Comparison of ENCODE assay signal across 8 cellular contexts in the genomic region with DNA sequence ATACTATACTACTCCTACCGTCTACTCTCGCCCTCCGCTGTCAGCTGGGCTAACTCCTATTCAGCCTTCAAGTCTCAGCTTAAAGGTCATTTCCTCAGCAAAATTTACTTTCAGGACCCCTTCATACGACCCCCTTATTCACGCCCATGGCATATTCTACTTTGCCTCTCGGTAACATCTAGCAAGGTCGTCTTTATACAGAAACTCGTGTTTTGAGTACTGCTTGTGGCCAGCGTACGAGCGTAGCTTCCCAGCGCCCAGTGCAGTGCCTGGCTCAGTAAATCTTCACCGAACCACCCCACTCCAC. TPM values are rescaled to one million over a fixed set of nuclear protein-coding genes. Genes with fewer than 3 reads are reported as not detected.
DNase-seq lines count a peak whose midpoint lies in the region; ATAC-seq and TF ChIP-seq lines count a peak whose summit lies in the region.

No MANE protein-coding gene starts in this region.

- no peaks in the 10 kb centered on the region for H3K9me3 ChIP-seq in Loucy (ENCODE audit: insufficient read depth, low read depth, low read length)
- no peaks in the 10 kb centered on the region for H3K9me3 ChIP-seq in neuron (ENCODE audit: low read length)

- peak overlapping the region; percentile 94 for H3K4me2 ChIP-seq in Loucy (ENCODE audit: low read depth, low read length, poor library complexity, severe bottlenecking)

- H3K36me3 Mint-ChIP-seq in effector memory CD8-positive, alpha-beta T cell (ENCODE audit: insufficient read depth): peaks cover 52% of the 10 kb centered on the region

- H3K27ac Mint-ChIP-seq in effector memory CD8-positive, alpha-beta T cell: peak overlapping the region; percentile 96 to 98

- ATAC-seq in GM18873 (IDR thresholded peaks at IDR 0.05; ENCODE audit: low FRiP score, unreplicated experiment) (peak; percentile 1), GM18870 (IDR thresholded peaks at IDR 0.05; ENCODE audit: unreplicated experiment) (no peak)
- ATAC-seq in effector memory CD8-positive, alpha-beta T cell (replicated peaks): peak; percentile 19

- peaks cover 25% of the 10 kb centered on the region for H3K79me2 ChIP-seq in Loucy (ENCODE audit: insufficient read depth, low read length)

- DNase-seq in effector memory CD8-positive, alpha-beta T cell: no peak
- no peak for DNase-seq in occipital lobe (lab: John Stamatoyannopoulos, UW)
- DNase-seq in NCI-H82 treated with DMSO at 0.1 percent for 48 hours (lab: John Stamatoyannopoulos, UW; ENCODE audit: unreplicated experiment): no peak
- DNase-seq in NCI-H2171 treated with DMSO at 0.1 percent for 48 hours (lab: John Stamatoyannopoulos, UW): no peak

- peaks cover 21% of the 10 kb centered on the region for H4K20me1 ChIP-seq in Loucy (ENCODE audit: insufficient read depth, low read length, poor library complexity, severe bottlenecking)

- H3K9me3 Mint-ChIP-seq in effector memory CD8-positive, alpha-beta T cell: no peaks in the 10 kb centered on the region

- H3K4me1 ChIP-seq in Loucy (ENCODE audit: insufficient read depth, low read length, poor library complexity, severe bottlenecking) (peaks cover 35% of the 10 kb centered on the region), neuron (ENCODE audit: insufficient read depth, low read length) (peaks cover 12% of the 10 kb centered on the region)

- H3K9ac ChIP-seq in Loucy (ENCODE audit: low read depth, low read length, poor library complexity, severe bottlenecking): peak overlapping the region; percentile 88

- H3K4me3 ChIP-seq in Loucy (ENCODE audit: low read length, poor library complexity, severe bottlenecking): peak overlapping the region; percentile 89
- peak overlapping the region; percentile 76 for H3K4me3 ChIP-seq in neuron (ENCODE audit: low read length)

- TF ChIP-seq CTCF in Loucy (conservative IDR thresholded peaks at IDR 0.05; ENCODE audit: low read length): no peak

- H3K27me3 ChIP-seq in Loucy (ENCODE audit: insufficient read depth, low read length, poor library complexity, severe bottlenecking) (no peaks in the 10 kb centered on the region), neuron (ENCODE audit: insufficient read depth, low read length) (no peaks in the 10 kb centered on the region)

- peak overlapping the region; percentile 95 to 97 for H3K4me3 Mint-ChIP-seq in effector memory CD8-positive, alpha-beta T cell

- peaks cover 15 to 19% of the 10 kb centered on the region in 2 donors for H3K4me1 Mint-ChIP-seq in effector memory CD8-positive, alpha-beta T cell (ENCODE audit: low read depth in 2 of 2)

- no peaks in the 10 kb centered on the region for H3F3A ChIP-seq in Loucy (ENCODE audit: low read depth)

- H3K9me2 ChIP-seq in Loucy (replicated peaks; ENCODE audit: low read depth, low read length): no peaks in the 10 kb centered on the region

- peak overlapping the region; percentile 96 for H2AFZ ChIP-seq in Loucy (ENCODE audit: low read length)
- H2AFZ ChIP-seq in neuron (ENCODE audit: low read depth, low read length): peak overlapping the region; percentile 91

- H3K27me3 Mint-ChIP-seq in effector memory CD8-positive, alpha-beta T cell: peaks cover 0 to 8% of the 10 kb centered on the region in 2 donors

- H3K36me3 ChIP-seq in Loucy (ENCODE audit: insufficient read depth, low read length): peaks cover 35% of the 10 kb centered on the region; the same call in 1 of the 2 replicates
- peaks cover 34% of the 10 kb centered on the region for H3K36me3 ChIP-seq in neuron (ENCODE audit: insufficient read depth, low read length)

RNA-seq across cellular contexts. Expression of a gene that starts 0.5 kb away (rescaled TPM):
- total RNA-seq in occipital lobe: 66.6 TPM

RNA-seq across cellular contexts. Expression of a gene that starts 0.6 kb away (rescaled TPM):
- 3.1 TPM for total RNA-seq in occipital lobe

RNA-seq across cellular contexts. Expression of a gene that starts 34.6 kb away (rescaled TPM):
- total RNA-seq in occipital lobe: 50.5 TPM
